13 cellular contexts compared by ENCODE assay signal in the genomic region with DNA sequence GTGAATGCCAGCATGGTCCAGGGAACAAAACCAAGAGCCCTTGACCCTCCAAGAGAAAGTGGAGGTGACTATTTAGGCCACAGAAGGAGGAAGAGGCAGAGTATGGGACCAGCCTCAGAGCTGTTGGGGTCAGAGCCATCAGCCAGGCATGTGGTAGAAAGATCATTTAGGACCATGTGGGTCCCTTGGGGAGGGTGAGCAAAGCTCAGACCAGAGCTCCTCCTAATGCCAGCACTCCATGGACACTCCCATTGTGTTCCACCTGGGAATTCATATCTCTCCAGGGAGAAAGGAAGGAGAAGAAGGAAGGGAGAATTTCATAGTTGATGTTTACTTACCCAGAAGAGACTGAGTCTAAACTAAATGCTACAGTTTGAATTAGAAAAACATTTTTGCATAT.
"Had no signal": no experiment of that assay in that cellular context is flagged by ENCODE, and none has a peak within 500 bp of the region (broad histone marks: within the 10 kb centered on the region; RNA-seq: fewer than 3 reads in every experiment).

No MANE protein-coding gene starts in this region.

- H3K27me3 ChIP-seq: colonic mucosa had no signal

- H3K9me3 ChIP-seq: colonic mucosa, lower lobe of right lung had no signal

- H3K36me3 ChIP-seq: colonic mucosa, lower lobe of right lung, stomach had no signal

- H3K4me1 ChIP-seq: colonic mucosa, lower lobe of right lung had no signal

- H3K27ac ChIP-seq: colonic mucosa, lower lobe of right lung, stomach had no signal

- DNase-seq: activated CD4-positive, alpha-beta memory T cell treated with anti-CD3 and anti-CD28 coated beads for 36 hours; activated CD4-positive, CD25-positive, alpha-beta regulatory T cell treated with anti-CD3 and anti-CD28 coated beads, Interleukin-2, amount 50 U/mL, for 72 hours; activated gamma-delta T cell; activated naive CD8-positive, alpha-beta T cell treated with anti-CD3 and anti-CD28 coated beads for 36 hours; activated T-cell treated with anti-CD3 and anti-CD28 coated beads, Interleukin-2, amount 50 U/mL, for 48 hours; aorta; colonic mucosa; immature natural killer cell; left cardiac atrium; lower lobe of right lung; naive thymus-derived CD4-positive, alpha-beta T cell; small intestine; stomach had no signal

- H3K4me3 ChIP-seq: colonic mucosa, lower lobe of right lung, stomach had no signal

- ATAC-seq: lower lobe of right lung; naive thymus-derived CD4-positive, alpha-beta T cell had no signal
